In genomic region chr13:23510544-23510916, GRCh38 we compare ENCODE assay signal across 16 cellular contexts. TPM values are rescaled to one million over a fixed set of nuclear protein-coding genes. Genes with fewer than 3 reads are reported as not detected.
DNase-seq lines count a peak whose midpoint lies in the region; ATAC-seq and TF ChIP-seq lines count a peak whose summit lies in the region.
"Had no signal": no experiment of that assay in that cellular context is flagged by ENCODE, and none has a peak within 500 bp of the region (broad histone marks: within the 10 kb centered on the region; RNA-seq: fewer than 3 reads in every experiment).

No MANE protein-coding gene starts in this region.

- TF ChIP-seq CTCF in IMR-90 (conservative IDR thresholded peaks at IDR 0.05; ENCODE audit: low read depth, low read length) (no peak), mesothelial cell of epicardium (IDR thresholded peaks at IDR 0.05; ENCODE audit: unreplicated experiment) (peak; percentile 13), WTC11 (IDR thresholded peaks at IDR 0.05) (no peak)

- H2AK5ac ChIP-seq in IMR-90 (ENCODE audit: low read depth, low read length): peak overlapping the region; percentile 47

- CTCF ChIA-PET in IMR-90 (lab: Yijun Ruan, JAX): interaction anchor here (1.4 kb wide), 1 partner anchor 10 kb away, joined by 3 read pairs; no protein-coding TSS in a partner anchor
- CTCF ChIA-PET in WTC11 (lab: Charles Lee): no interaction called here

- POLR2A ChIA-PET in IMR-90 (lab: Charles Lee; ENCODE audit: unreplicated experiment) (no interaction called here), WTC11 (lab: Charles Lee) (no interaction called here)

- H3K23ac ChIP-seq in IMR-90 (ENCODE audit: low read depth, low read length): no peak overlapping the region; the same call in 1 of the 2 replicates

- H2BK5ac ChIP-seq in IMR-90 (ENCODE audit: low read depth, low read length, poor library complexity, severe bottlenecking): peak overlapping the region; percentile 94

- H3K36me3 ChIP-seq in ACC112 (ENCODE audit: insufficient read depth, low read length) (no peaks in the 10 kb centered on the region), IMR-90 (ENCODE audit: control insufficient read depth, insufficient read depth, low read length) (no peaks in the 10 kb centered on the region)

- H3K4me2 ChIP-seq in IMR-90 (ENCODE audit: low read depth, low read length): peak overlapping the region; percentile 61; the same call in 1 of the 2 replicates

- H2BK20ac ChIP-seq in IMR-90 (ENCODE audit: low read depth, low read length): peak overlapping the region; percentile 95

- H3K27me3 Mint-ChIP-seq in mesothelial cell of epicardium (ENCODE audit: low read depth) (no peaks in the 10 kb centered on the region), WTC11 (ENCODE audit: low read depth) (no peaks in the 10 kb centered on the region; the same call in 1 of the 2 replicates)

- peaks cover 22% of the 10 kb centered on the region for H3K9me1 ChIP-seq in IMR-90 (ENCODE audit: insufficient read depth, low read length)

- intact Hi-C loops in IMR-90 (cut with micrococcal nuclease): loop anchor here (2.0 kb wide), 1 partner anchor 60 kb away; the partner anchor contains the start of gene TNFRSF19

- peak overlapping the region; percentile 17 to 87; a peak in 2 of 4 replicates for H4K8ac ChIP-seq in IMR-90 (ENCODE audit: low read depth in 2 of 2, low read length in 2 of 2)

- ATAC-seq in IMR-90 (ENCODE audit: low read depth) (no peak), GM21447 (IDR thresholded peaks at IDR 0.05; ENCODE audit: unreplicated experiment) (no peak), HG03571 (IDR thresholded peaks at IDR 0.05; ENCODE audit: unreplicated experiment) (no peak), WTC11 (no peak)

- H3K9ac ChIP-seq in IMR-90 (ENCODE audit: low read depth, low read length): no peak overlapping the region

- 0 out of 4 replicates have a peak, but pooled peaks cover 0 to 8% of the 10 kb centered on the region in 2 experiments for H3K79me1 ChIP-seq in IMR-90 (ENCODE audit: low read depth in 1 of 2, low read length in 2 of 2)

- peak overlapping the region; percentile 80; the same call in 1 of the 2 replicates for H4K5ac ChIP-seq in IMR-90 (ENCODE audit: low read depth, low read length)

- peak overlapping the region; percentile 96 for H2BK120ac ChIP-seq in IMR-90 (ENCODE audit: low read depth, low read length)

- no peaks in the 10 kb centered on the region for H3K79me2 ChIP-seq in ACC112 (ENCODE audit: control insufficient read depth, insufficient read depth, low read length, unreplicated experiment)

- in situ Hi-C loops in IMR-90 (cut with MboI; ENCODE audit: low sequenced_read_pairs): no loop called here

- TF ChIP-seq RAD21 in IMR-90 (IDR thresholded peaks at IDR 0.05; ENCODE audit: low read length): no peak

- H3K27me3 ChIP-seq in ACC112 (ENCODE audit: insufficient read depth, low read length) (no peaks in the 10 kb centered on the region), IMR-90 (ENCODE audit: control insufficient read depth, insufficient read depth, low read length) (no peaks in the 10 kb centered on the region)

- H3K4me1 Mint-ChIP-seq in mesothelial cell of epicardium (peaks cover 49% of the 10 kb centered on the region), WTC11 (peaks cover 32% of the 10 kb centered on the region)
- H3K4me1 Mint-ChIP-seq: immature natural killer cell had no signal

- H3K27ac Mint-ChIP-seq in mesothelial cell of epicardium (no peak overlapping the region), WTC11 (no peak overlapping the region)
- H3K27ac Mint-ChIP-seq: immature natural killer cell; stimulated activated naive CD8-positive, alpha-beta T cell treated with anti-CD3 and anti-CD28 coated beads, Interleukin-15, Interleukin-2, amounts not matched to agents 100 ng/mL and 50 ng/mL, for 24 hours; T-helper 2 cell treated with Interferon-gamma antibody and Interleukin-4, amounts not matched to agents 5 μg/mL and 100 μg/mL, for 36 hours had no signal

- H3K18ac ChIP-seq in IMR-90 (ENCODE audit: low read depth, low read length): peak overlapping the region; percentile 80; the same call in 1 of the 2 replicates

- no CpG with 5 or more reads among the region's 1 CpG for WGBS in IMR-90 (ENCODE audit: extremely low coverage in 2 of 2, insufficient read length in 1 of 2), 2 experiments

- no peak overlapping the region for H2AK9ac ChIP-seq in IMR-90 (replicated peaks; ENCODE audit: low read depth, low read length, poor library complexity)

- H3K27ac ChIP-seq in ACC112 (ENCODE audit: low read depth, low read length) (peak overlapping the region; percentile 80), IMR-90 (ENCODE audit: insufficient read depth, low read length) (no peak overlapping the region)

- no peak for TF ChIP-seq POLR2A in IMR-90 (IDR thresholded peaks at IDR 0.05; ENCODE audit: low read depth, low read length)

- peak overlapping the region; percentile 59; the same call in 1 of the 2 replicates for H3K4ac ChIP-seq in IMR-90 (ENCODE audit: low read depth, low read length)

- H2BK15ac ChIP-seq in IMR-90 (ENCODE audit: low read depth, low read length): peak overlapping the region; percentile 83; the same call in 2 of the 3 replicates

- no TSS peak for BruUV-seq in IMR-90 (replicated peaks; lab: Mats Ljungman, UMichigan)

- no peak for DNase-seq in IMR-90
- peak; percentile 85 for DNase-seq in fibroblast of gingiva (ENCODE audit: low read depth)
- no peak for DNase-seq in mesothelial cell of epicardium (ENCODE audit: low spot score in 2 of 2, unreplicated experiment in 2 of 2)
- DNase-seq in NOMO-1 treated with DMSO at 0.1 percent for 48 hours (lab: John Stamatoyannopoulos, UW; ENCODE audit: unreplicated experiment): no peak
- DNase-seq in WTC11 (ENCODE audit: low spot score): no peak
- DNase-seq: cerebellar nuclear complex, immature natural killer cell, NCI-H1436, retina, SHP77 treated with DMSO at 0.1 percent for 48 hours had no signal

- H3K36me3 Mint-ChIP-seq in mesothelial cell of epicardium: no peaks in the 10 kb centered on the region
- H3K36me3 Mint-ChIP-seq in WTC11: no peaks in the 10 kb centered on the region
- H3K36me3 Mint-ChIP-seq: immature natural killer cell had no signal

- no peaks in the 10 kb centered on the region for H4K20me1 ChIP-seq in IMR-90 (ENCODE audit: insufficient read depth, low read length)

- H3K9me3 Mint-ChIP-seq in mesothelial cell of epicardium (no peaks in the 10 kb centered on the region), WTC11 (no peaks in the 10 kb centered on the region)
- H3K9me3 Mint-ChIP-seq: immature natural killer cell; stimulated activated naive CD8-positive, alpha-beta T cell treated with anti-CD3 and anti-CD28 coated beads, Interleukin-15, Interleukin-2, amounts not matched to agents 100 ng/mL and 50 ng/mL, for 24 hours; T-helper 2 cell treated with Interferon-gamma antibody and Interleukin-4, amounts not matched to agents 5 μg/mL and 100 μg/mL, for 36 hours had no signal

- dilution Hi-C loops in IMR-90 (cut with HindIII; ENCODE audit: low sequenced_read_pairs, unreplicated experiment): no loop called here

- H3K56ac ChIP-seq in IMR-90 (ENCODE audit: extremely low read depth, insufficient read depth, low read length): peak overlapping the region; percentile 44

- H3K9me3 ChIP-seq in IMR-90 (ENCODE audit: control insufficient read depth, insufficient read depth, low read length): no peaks in the 10 kb centered on the region

- no peak overlapping the region for H3K4me3 ChIP-seq in ACC112 (ENCODE audit: low read depth, low read length)
- H3K4me3 ChIP-seq in IMR-90 (ENCODE audit: insufficient read depth, low read depth, low read length): no peak overlapping the region

- H3K14ac ChIP-seq in IMR-90 (replicated peaks; ENCODE audit: low read depth, low read length): peak overlapping the region; percentile 35; the same call in 1 of the 2 replicates

- H3K4me1 ChIP-seq in ACC112 (ENCODE audit: control insufficient read depth, insufficient read depth, low read length, unreplicated experiment) (peaks cover 29% of the 10 kb centered on the region), IMR-90 (ENCODE audit: control insufficient read depth, insufficient read depth, low read length) (peaks cover 16% of the 10 kb centered on the region)

- H3K4me3 Mint-ChIP-seq in mesothelial cell of epicardium (no peak overlapping the region), WTC11 (no peak overlapping the region)
- H3K4me3 Mint-ChIP-seq: immature natural killer cell; stimulated activated naive CD8-positive, alpha-beta T cell treated with anti-CD3 and anti-CD28 coated beads, Interleukin-15, Interleukin-2, amounts not matched to agents 100 ng/mL and 50 ng/mL, for 24 hours; T-helper 2 cell treated with Interferon-gamma antibody and Interleukin-4, amounts not matched to agents 5 μg/mL and 100 μg/mL, for 36 hours had no signal

- H2AFZ ChIP-seq in ACC112 (ENCODE audit: low read length, unreplicated experiment) (peak overlapping the region; percentile 9), IMR-90 (replicated peaks; ENCODE audit: low read length, poor library complexity) (no peak overlapping the region)

- H4K91ac ChIP-seq in IMR-90 (ENCODE audit: insufficient read depth, low read depth, low read length): peak overlapping the region; percentile 75

TF ChIP-seq in IMR-90, 13 proteins besides CTCF, POLR2A, EP300 and RAD21 (continues in another document):
- TF ChIP-seq CEBPB (IDR thresholded peaks at IDR 0.05; ENCODE audit: low read depth, low read length) (peak; percentile 75), FOS (IDR thresholded peaks at IDR 0.05; ENCODE audit: low read depth, low read length) (no peak), SMC3 (IDR thresholded peaks at IDR 0.05; ENCODE audit: low read depth, low read length) (no peak), RFX5 (IDR thresholded peaks at IDR 0.05; ENCODE audit: low read depth, low read length) (no peak)

TF ChIP-seq in WTC11, 78 proteins besides CTCF, POLR2A, EP300 and RAD21 (continues in another document):
- TF ChIP-seq ZNF232 (CRISPR knock-in tag; IDR thresholded peaks at IDR 0.05) (no peak), MLX (CRISPR knock-in tag; IDR thresholded peaks at IDR 0.05) (no peak), NFYB (CRISPR knock-in tag; conservative IDR thresholded peaks at IDR 0.05; ENCODE audit: low read depth) (no peak), ZNF423 (CRISPR knock-in tag; IDR thresholded peaks at IDR 0.05) (no peak)

RNA-seq across cellular contexts. Expression of gene TNFRSF19, which starts 59.7 kb away (rescaled TPM):
- 18.6 and 21.9 TPM in 2 replicates for total RNA-seq in IMR-90 (2012; rRNA removed)
- 19.8 and 26.3 TPM in 2 replicates for polyA plus RNA-seq in IMR-90 (2012; rRNA removed)
- polyA plus RNA-seq in IMR-90 (2012; cell fraction: cytosol; rRNA removed): 22.9 and 37.5 TPM in 2 replicates
- polyA plus RNA-seq in IMR-90 (2012; cell fraction: nucleus; rRNA removed; ENCODE audit: low replicate concordance): 17.5 and 57.8 TPM in 2 replicates
- 38.3 to 43.5 TPM (median 40.3 TPM) in 3 replicates for total RNA-seq in mesothelial cell of epicardium
- 0.20 to 0.27 TPM (median 0.23 TPM) in 3 replicates for total RNA-seq in WTC11 (2021)
- total RNA-seq: activated CD8-positive, alpha-beta memory T cell treated with anti-CD3 and anti-CD28 coated beads for 36 hours had no signal

Comparison
In these comparisons a context has a peak if more than half of its experiments do, and no peak if none do; other contexts are left out.
1. RNA of gene TNFRSF19, which starts 59.7 kb away (total RNA-seq): 38.3 to 43.5 TPM in mesothelial cell of epicardium and 18.6 to 21.9 TPM in IMR-90; 0.20 to 0.27 TPM in WTC11; every median in the first group is over 10 times any median in the second.